ENCODE assay signal across 1 cellular context in the genomic region with DNA sequence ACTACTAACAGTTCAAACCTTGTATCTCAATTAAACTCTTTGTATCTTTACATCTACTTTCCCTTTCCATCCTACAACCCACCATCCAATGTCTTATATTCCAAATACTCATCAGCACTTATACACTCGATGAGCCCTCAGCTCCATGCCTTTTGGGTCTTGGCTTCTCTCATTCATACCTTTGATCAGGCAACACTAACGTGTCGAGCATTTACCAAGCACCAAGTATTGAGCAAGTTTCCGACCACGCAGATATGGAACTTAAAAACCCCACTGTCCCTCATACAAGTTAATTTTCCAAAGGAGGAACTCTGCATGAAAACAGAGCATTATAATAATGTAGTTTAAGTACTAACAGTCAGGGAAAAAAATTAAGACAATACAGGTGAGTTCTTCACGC.
TF ChIP-seq lines count a peak whose summit lies in the region.

No MANE protein-coding gene starts in this region.

TF ChIP-seq in HepG2, 621 proteins besides CTCF, POLR2A, EP300 and RAD21 (continued from another document):
- TF ChIP-seq, protein P1, sequence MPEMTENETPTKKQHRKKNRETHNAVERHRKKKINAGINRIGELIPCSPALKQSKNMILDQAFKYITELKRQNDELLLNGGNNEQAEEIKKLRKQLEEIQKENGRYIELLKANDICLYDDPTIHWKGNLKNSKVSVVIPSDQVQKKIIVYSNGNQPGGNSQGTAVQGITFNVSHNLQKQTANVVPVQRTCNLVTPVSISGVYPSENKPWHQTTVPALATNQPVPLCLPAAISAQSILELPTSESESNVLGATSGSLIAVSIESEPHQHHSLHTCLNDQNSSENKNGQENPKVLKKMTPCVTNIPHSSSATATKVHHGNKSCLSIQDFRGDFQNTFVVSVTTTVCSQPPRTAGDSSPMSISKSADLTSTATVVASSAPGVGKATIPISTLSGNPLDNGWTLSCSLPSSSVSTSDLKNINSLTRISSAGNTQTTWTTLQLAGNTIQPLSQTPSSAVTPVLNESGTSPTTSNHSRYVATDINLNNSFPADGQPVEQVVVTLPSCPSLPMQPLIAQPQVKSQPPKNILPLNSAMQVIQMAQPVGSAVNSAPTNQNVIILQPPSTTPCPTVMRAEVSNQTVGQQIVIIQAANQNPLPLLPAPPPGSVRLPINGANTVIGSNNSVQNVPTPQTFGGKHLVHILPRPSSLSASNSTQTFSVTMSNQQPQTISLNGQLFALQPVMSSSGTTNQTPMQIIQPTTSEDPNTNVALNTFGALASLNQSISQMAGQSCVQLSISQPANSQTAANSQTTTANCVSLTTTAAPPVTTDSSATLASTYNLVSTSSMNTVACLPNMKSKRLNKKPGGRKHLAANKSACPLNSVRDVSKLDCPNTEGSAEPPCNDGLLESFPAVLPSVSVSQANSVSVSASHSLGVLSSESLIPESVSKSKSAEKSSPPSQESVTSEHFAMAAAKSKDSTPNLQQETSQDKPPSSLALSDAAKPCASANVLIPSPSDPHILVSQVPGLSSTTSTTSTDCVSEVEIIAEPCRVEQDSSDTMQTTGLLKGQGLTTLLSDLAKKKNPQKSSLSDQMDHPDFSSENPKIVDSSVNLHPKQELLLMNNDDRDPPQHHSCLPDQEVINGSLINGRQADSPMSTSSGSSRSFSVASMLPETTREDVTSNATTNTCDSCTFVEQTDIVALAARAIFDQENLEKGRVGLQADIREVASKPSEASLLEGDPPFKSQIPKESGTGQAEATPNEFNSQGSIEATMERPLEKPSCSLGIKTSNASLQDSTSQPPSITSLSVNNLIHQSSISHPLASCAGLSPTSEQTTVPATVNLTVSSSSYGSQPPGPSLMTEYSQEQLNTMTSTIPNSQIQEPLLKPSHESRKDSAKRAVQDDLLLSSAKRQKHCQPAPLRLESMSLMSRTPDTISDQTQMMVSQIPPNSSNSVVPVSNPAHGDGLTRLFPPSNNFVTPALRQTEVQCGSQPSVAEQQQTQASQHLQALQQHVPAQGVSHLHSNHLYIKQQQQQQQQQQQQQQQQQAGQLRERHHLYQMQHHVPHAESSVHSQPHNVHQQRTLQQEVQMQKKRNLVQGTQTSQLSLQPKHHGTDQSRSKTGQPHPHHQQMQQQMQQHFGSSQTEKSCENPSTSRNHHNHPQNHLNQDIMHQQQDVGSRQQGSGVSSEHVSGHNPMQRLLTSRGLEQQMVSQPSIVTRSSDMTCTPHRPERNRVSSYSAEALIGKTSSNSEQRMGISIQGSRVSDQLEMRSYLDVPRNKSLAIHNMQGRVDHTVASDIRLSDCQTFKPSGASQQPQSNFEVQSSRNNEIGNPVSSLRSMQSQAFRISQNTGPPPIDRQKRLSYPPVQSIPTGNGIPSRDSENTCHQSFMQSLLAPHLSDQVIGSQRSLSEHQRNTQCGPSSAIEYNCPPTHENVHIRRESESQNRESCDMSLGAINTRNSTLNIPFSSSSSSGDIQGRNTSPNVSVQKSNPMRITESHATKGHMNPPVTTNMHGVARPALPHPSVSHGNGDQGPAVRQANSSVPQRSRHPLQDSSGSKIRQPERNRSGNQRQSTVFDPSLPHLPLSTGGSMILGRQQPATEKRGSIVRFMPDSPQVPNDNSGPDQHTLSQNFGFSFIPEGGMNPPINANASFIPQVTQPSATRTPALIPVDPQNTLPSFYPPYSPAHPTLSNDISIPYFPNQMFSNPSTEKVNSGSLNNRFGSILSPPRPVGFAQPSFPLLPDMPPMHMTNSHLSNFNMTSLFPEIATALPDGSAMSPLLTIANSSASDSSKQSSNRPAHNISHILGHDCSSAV (CRISPR knock-in tag; IDR thresholded peaks at IDR 0.05; ENCODE audit: borderline replicate concordance) = no peak
- TF ChIP-seq ZNF75D (CRISPR knock-in tag; IDR thresholded peaks at IDR 0.05; ENCODE audit: borderline replicate concordance) = no peak
- TF ChIP-seq PHF8 (CRISPR knock-in tag; IDR thresholded peaks at IDR 0.05) = no peak
- no peak for TF ChIP-seq PAWR (CRISPR knock-in tag; IDR thresholded peaks at IDR 0.05; ENCODE audit: borderline replicate concordance)
- no peak for TF ChIP-seq NR2F6 (IDR thresholded peaks at IDR 0.05)
- TF ChIP-seq NR2F6 (CRISPR knock-in tag; IDR thresholded peaks at IDR 0.05) = no peak
- no peak for TF ChIP-seq ZNF572 (CRISPR knock-in tag; IDR thresholded peaks at IDR 0.05)
- TF ChIP-seq, protein P2, sequence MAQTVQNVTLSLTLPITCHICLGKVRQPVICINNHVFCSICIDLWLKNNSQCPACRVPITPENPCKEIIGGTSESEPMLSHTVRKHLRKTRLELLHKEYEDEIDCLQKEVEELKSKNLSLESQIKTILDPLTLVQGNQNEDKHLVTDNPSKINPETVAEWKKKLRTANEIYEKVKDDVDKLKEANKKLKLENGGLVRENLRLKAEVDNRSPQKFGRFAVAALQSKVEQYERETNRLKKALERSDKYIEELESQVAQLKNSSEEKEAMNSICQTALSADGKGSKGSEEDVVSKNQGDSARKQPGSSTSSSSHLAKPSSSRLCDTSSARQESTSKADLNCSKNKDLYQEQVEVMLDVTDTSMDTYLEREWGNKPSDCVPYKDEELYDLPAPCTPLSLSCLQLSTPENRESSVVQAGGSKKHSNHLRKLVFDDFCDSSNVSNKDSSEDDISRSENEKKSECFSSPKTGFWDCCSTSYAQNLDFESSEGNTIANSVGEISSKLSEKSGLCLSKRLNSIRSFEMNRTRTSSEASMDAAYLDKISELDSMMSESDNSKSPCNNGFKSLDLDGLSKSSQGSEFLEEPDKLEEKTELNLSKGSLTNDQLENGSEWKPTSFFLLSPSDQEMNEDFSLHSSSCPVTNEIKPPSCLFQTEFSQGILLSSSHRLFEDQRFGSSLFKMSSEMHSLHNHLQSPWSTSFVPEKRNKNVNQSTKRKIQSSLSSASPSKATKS (CRISPR knock-in tag; IDR thresholded peaks at IDR 0.05) = no peak
